ENCODE assay signal across 1 cellular context in genomic region chr5:160399402-160400353, GRCh38.
TF ChIP-seq lines count a peak whose summit lies in the region.

FAM200C (minus strand) TSS chr5:160400054; CDS start chr5:160395490, 4,564 bp downstream.

TF ChIP-seq in HepG2, 621 proteins besides CTCF, POLR2A, EP300 and RAD21 (continued from another document and continues in another):
- TF ChIP-seq THAP8 (CRISPR knock-in tag; IDR thresholded peaks at IDR 0.05; ENCODE audit: borderline replicate concordance), result no peak
- peak; percentile 9; the same call in 1 of the 2 replicates for TF ChIP-seq TFAP4 (IDR thresholded peaks at IDR 0.05; ENCODE audit: borderline replicate concordance, low read depth)
- TF ChIP-seq FOXC1 (CRISPR knock-in tag; IDR thresholded peaks at IDR 0.05; ENCODE audit: borderline replicate concordance), result peak; percentile 73; the same call in 1 of the 2 replicates
- TF ChIP-seq CBX5 (CRISPR knock-in tag; IDR thresholded peaks at IDR 0.05; ENCODE audit: borderline replicate concordance), result no peak
- TF ChIP-seq ARID5B (CRISPR knock-in tag; IDR thresholded peaks at IDR 0.05), result peak; percentile 53; the same call in 1 of the 2 replicates
- TF ChIP-seq HBP1 (CRISPR knock-in tag; IDR thresholded peaks at IDR 0.05; ENCODE audit: low read depth), result no peak
- no peak for TF ChIP-seq ELK4 (CRISPR knock-in tag; IDR thresholded peaks at IDR 0.05; ENCODE audit: borderline replicate concordance)
- peak; percentile 25; the same call in 1 of the 2 replicates for TF ChIP-seq ZSCAN25 (CRISPR knock-in tag; IDR thresholded peaks at IDR 0.05)
- no peak for TF ChIP-seq GRHL1 (CRISPR knock-in tag; conservative IDR thresholded peaks at IDR 0.05)
- TF ChIP-seq, protein P1, sequence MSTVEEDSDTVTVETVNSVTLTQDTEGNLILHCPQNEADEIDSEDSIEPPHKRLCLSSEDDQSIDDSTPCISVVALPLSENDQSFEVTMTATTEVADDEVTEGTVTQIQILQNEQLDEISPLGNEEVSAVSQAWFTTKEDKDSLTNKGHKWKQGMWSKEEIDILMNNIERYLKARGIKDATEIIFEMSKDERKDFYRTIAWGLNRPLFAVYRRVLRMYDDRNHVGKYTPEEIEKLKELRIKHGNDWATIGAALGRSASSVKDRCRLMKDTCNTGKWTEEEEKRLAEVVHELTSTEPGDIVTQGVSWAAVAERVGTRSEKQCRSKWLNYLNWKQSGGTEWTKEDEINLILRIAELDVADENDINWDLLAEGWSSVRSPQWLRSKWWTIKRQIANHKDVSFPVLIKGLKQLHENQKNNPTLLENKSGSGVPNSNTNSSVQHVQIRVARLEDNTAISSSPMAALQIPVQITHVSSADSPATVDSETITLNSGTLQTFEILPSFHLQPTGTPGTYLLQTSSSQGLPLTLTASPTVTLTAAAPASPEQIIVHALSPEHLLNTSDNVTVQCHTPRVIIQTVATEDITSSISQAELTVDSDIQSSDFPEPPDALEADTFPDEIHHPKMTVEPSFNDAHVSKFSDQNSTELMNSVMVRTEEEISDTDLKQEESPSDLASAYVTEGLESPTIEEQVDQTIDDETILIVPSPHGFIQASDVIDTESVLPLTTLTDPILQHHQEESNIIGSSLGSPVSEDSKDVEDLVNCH (CRISPR knock-in tag; IDR thresholded peaks at IDR 0.05), result peak; percentile 94; the same call in 1 of the 2 replicates
- no peak for TF ChIP-seq SKIL (CRISPR knock-in tag; IDR thresholded peaks at IDR 0.05; ENCODE audit: borderline replicate concordance)
- TF ChIP-seq NCOR1 (IDR thresholded peaks at IDR 0.05; ENCODE audit: borderline replicate concordance, low read length), result no peak; the same call in 1 of the 2 replicates
- TF ChIP-seq, protein P2, sequence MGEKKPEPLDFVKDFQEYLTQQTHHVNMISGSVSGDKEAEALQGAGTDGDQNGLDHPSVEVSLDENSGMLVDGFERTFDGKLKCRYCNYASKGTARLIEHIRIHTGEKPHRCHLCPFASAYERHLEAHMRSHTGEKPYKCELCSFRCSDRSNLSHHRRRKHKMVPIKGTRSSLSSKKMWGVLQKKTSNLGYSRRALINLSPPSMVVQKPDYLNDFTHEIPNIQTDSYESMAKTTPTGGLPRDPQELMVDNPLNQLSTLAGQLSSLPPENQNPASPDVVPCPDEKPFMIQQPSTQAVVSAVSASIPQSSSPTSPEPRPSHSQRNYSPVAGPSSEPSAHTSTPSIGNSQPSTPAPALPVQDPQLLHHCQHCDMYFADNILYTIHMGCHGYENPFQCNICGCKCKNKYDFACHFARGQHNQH (CRISPR knock-in tag; IDR thresholded peaks at IDR 0.05), result peak; percentile 49; the same call in 1 of the 2 replicates
- 0 out of 2 replicates have a peak, but pooled peaks have one; percentile 35 for TF ChIP-seq ZNF510 (CRISPR knock-in tag; IDR thresholded peaks at IDR 0.05; ENCODE audit: low read depth)
- peak; percentile 26; the same call in 1 of the 2 replicates for TF ChIP-seq PAXIP1 (CRISPR knock-in tag; conservative IDR thresholded peaks at IDR 0.05)
- no peak for TF ChIP-seq ZNF652 (CRISPR knock-in tag; IDR thresholded peaks at IDR 0.05; ENCODE audit: borderline replicate concordance, low read depth)
- TF ChIP-seq NONO (IDR thresholded peaks at IDR 0.05), result no peak
- no peak for TF ChIP-seq NONO (CRISPR knock-in tag; conservative IDR thresholded peaks at IDR 0.05)
- TF ChIP-seq, protein P3, sequence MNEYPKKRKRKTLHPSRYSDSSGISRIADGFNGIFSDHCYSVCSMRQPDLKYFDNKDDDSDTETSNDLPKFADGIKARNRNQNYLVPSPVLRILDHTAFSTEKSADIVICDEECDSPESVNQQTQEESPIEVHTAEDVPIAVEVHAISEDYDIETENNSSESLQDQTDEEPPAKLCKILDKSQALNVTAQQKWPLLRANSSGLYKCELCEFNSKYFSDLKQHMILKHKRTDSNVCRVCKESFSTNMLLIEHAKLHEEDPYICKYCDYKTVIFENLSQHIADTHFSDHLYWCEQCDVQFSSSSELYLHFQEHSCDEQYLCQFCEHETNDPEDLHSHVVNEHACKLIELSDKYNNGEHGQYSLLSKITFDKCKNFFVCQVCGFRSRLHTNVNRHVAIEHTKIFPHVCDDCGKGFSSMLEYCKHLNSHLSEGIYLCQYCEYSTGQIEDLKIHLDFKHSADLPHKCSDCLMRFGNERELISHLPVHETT (CRISPR knock-in tag; conservative IDR thresholded peaks at IDR 0.05), result 0 out of 2 replicates have a peak, but pooled peaks have one; percentile 31
- no peak for TF ChIP-seq NCOA5 (CRISPR knock-in tag; IDR thresholded peaks at IDR 0.05)
- TF ChIP-seq YEATS4 (CRISPR knock-in tag; IDR thresholded peaks at IDR 0.05; ENCODE audit: borderline replicate concordance), result peak; percentile 74; the same call in 1 of the 2 replicates
- TF ChIP-seq MED1 (CRISPR knock-in tag; IDR thresholded peaks at IDR 0.05), result peak; percentile 43
- TF ChIP-seq RBFOX2 (IDR thresholded peaks at IDR 0.05; ENCODE audit: low read depth, low read length), result peak; percentile 90
- TF ChIP-seq ZNF691 (CRISPR knock-in tag; IDR thresholded peaks at IDR 0.05; ENCODE audit: borderline replicate concordance, low read depth), result 0 out of 2 replicates have a peak, but pooled peaks have one; percentile 29
- no peak for TF ChIP-seq ZBTB7A (CRISPR knock-in tag; IDR thresholded peaks at IDR 0.05)
- TF ChIP-seq CC2D1A (CRISPR knock-in tag; IDR thresholded peaks at IDR 0.05), result 0 out of 2 replicates have a peak, but pooled peaks have one; percentile 49
- TF ChIP-seq ZNF709 (CRISPR knock-in tag; IDR thresholded peaks at IDR 0.05), result peak; percentile 46; the same call in 1 of the 2 replicates
- peak; percentile 68 for TF ChIP-seq ATF7-NPFF (CRISPR knock-in tag; IDR thresholded peaks at IDR 0.05; ENCODE audit: low read depth)
- peak; percentile 72; the same call in 1 of the 2 replicates for TF ChIP-seq ZNF768 (CRISPR knock-in tag; IDR thresholded peaks at IDR 0.05)
- peak; percentile 28; the same call in 1 of the 2 replicates for TF ChIP-seq POGZ (CRISPR knock-in tag; IDR thresholded peaks at IDR 0.05)
